ENCODE assay signal across 8 cellular contexts in genomic region chr7:95690367-95690947, GRCh38.
A peak's percentile ranks its signal among the peaks of the same experiment; 100 is the strongest.
DNase-seq lines count a peak whose midpoint lies in the region; ATAC-seq and TF ChIP-seq lines count a peak whose summit lies in the region.

No MANE protein-coding gene starts in this region.

- no peak overlapping the region for H3K9ac ChIP-seq in SK-N-MC (ENCODE audit: insufficient read length)
- H3K9ac ChIP-seq in neural progenitor cell, result no peak overlapping the region

- H3K4me3 Mint-ChIP-seq in activated naive CD8-positive, alpha-beta T cell treated with anti-CD3 and anti-CD28 coated beads, Interleukin-2, amount 10 ng/mL, durations not matched to agents 7 days and 5 days, result no peak overlapping the region
- H3K4me3 Mint-ChIP-seq in activated naive CD8-positive, alpha-beta T cell treated with anti-CD3 and anti-CD28 coated beads for 36 hours, result no peak overlapping the region
- peak overlapping the region; percentile 19 for H3K4me3 Mint-ChIP-seq in neural progenitor cell

- H3K4me3 ChIP-seq in HFF-Myc (replicated peaks; ENCODE audit: low read depth, low read length) (no peak overlapping the region), SK-N-MC (peak overlapping the region; percentile 55), fibroblast of pulmonary artery (replicated peaks; ENCODE audit: low read depth, low read length) (no peak overlapping the region), neural progenitor cell (peak overlapping the region; percentile 36)

- H3K9me3 Mint-ChIP-seq in activated naive CD8-positive, alpha-beta T cell treated with anti-CD3 and anti-CD28 coated beads, Interleukin-2, amount 10 ng/mL, durations not matched to agents 7 days and 5 days, result no peaks in the 10 kb centered on the region
- no peaks in the 10 kb centered on the region for H3K9me3 Mint-ChIP-seq in activated naive CD8-positive, alpha-beta T cell treated with anti-CD3 and anti-CD28 coated beads for 36 hours
- H3K9me3 Mint-ChIP-seq in neural progenitor cell, result no peaks in the 10 kb centered on the region

- no peaks in the 10 kb centered on the region for H3K79me2 ChIP-seq in neural progenitor cell (ENCODE audit: low read depth)

- H2AFZ ChIP-seq in neural progenitor cell (replicated peaks), result peak overlapping the region; percentile 75

- H3F3A ChIP-seq in neural progenitor cell (ENCODE audit: low read depth), result no peaks in the 10 kb centered on the region

- TF ChIP-seq CTCF in HFF-Myc (IDR thresholded peaks at IDR 0.05; ENCODE audit: low read depth, low read length, missing control alignments) (peak; percentile 23), fibroblast of pulmonary artery (IDR thresholded peaks at IDR 0.05; ENCODE audit: low read length, missing control alignments) (peak; percentile 58), neural progenitor cell (IDR thresholded peaks at IDR 0.05) (peak; percentile 71)

- no peaks in the 10 kb centered on the region for H3K36me3 Mint-ChIP-seq in activated naive CD8-positive, alpha-beta T cell treated with anti-CD3 and anti-CD28 coated beads, Interleukin-2, amount 10 ng/mL, durations not matched to agents 7 days and 5 days
- H3K36me3 Mint-ChIP-seq in activated naive CD8-positive, alpha-beta T cell treated with anti-CD3 and anti-CD28 coated beads for 36 hours, result no peaks in the 10 kb centered on the region
- no peaks in the 10 kb centered on the region for H3K36me3 Mint-ChIP-seq in neural progenitor cell

- no peaks in the 10 kb centered on the region for H3K9me3 ChIP-seq in SK-N-MC (ENCODE audit: low read depth, low read length)
- no peaks in the 10 kb centered on the region for H3K9me3 ChIP-seq in neural progenitor cell (ENCODE audit: low read depth)

- peak; percentile 45 for ATAC-seq in activated naive CD8-positive, alpha-beta T cell treated with anti-CD3 and anti-CD28 coated beads, Interleukin-2, amount 10 ng/mL, durations not matched to agents 7 days and 5 days (ENCODE audit: low read depth)

- POLR2A ChIA-PET in activated naive CD8-positive, alpha-beta T cell treated with anti-CD3 and anti-CD28 coated beads, Interleukin-2, amount 10 ng/mL, durations not matched to agents 7 days and 5 days (lab: Charles Lee), result no interaction called here

- peaks cover under 1% of the 10 kb centered on the region for H3K27me3 ChIP-seq in neural progenitor cell

- H3K27ac Mint-ChIP-seq in activated naive CD8-positive, alpha-beta T cell treated with anti-CD3 and anti-CD28 coated beads, Interleukin-2, amount 10 ng/mL, durations not matched to agents 7 days and 5 days, result no peak overlapping the region
- H3K27ac Mint-ChIP-seq in activated naive CD8-positive, alpha-beta T cell treated with anti-CD3 and anti-CD28 coated beads for 36 hours, result no peak overlapping the region
- no peak overlapping the region for H3K27ac Mint-ChIP-seq in neural progenitor cell

- H3K27me3 Mint-ChIP-seq in activated naive CD8-positive, alpha-beta T cell treated with anti-CD3 and anti-CD28 coated beads, Interleukin-2, amount 10 ng/mL, durations not matched to agents 7 days and 5 days, result peaks cover 2% of the 10 kb centered on the region
- peaks cover 3% of the 10 kb centered on the region for H3K27me3 Mint-ChIP-seq in activated naive CD8-positive, alpha-beta T cell treated with anti-CD3 and anti-CD28 coated beads for 36 hours
- peaks cover 2% of the 10 kb centered on the region for H3K27me3 Mint-ChIP-seq in neural progenitor cell (ENCODE audit: insufficient read depth, low read depth)

- no peak overlapping the region for H3K27ac ChIP-seq in SK-N-MC
- H3K27ac ChIP-seq in neural progenitor cell, result no peak overlapping the region

- DNase-seq in activated naive CD8-positive, alpha-beta T cell treated with anti-CD3 and anti-CD28 coated beads, Interleukin-2, amount 10 ng/mL, durations not matched to agents 7 days and 5 days, result no peak
- no peak for DNase-seq in activated naive CD8-positive, alpha-beta T cell treated with anti-CD3 and anti-CD28 coated beads for 36 hours
- DNase-seq in HFF-Myc (ENCODE audit: extremely low read depth, low read depth) (no peak), MV-4-11 (lab: John Stamatoyannopoulos, UW) (peak; percentile 49), SK-N-MC (ENCODE audit: low read depth, low spot score) (peak; percentile 32), fibroblast of pulmonary artery (ENCODE audit: low read depth) (peak; percentile 66), neural progenitor cell (ENCODE audit: low spot score) (peak; percentile 63), OCI-M2 (lab: John Stamatoyannopoulos, UW; ENCODE audit: unreplicated experiment) (no peak)

- H3K4me1 Mint-ChIP-seq in activated naive CD8-positive, alpha-beta T cell treated with anti-CD3 and anti-CD28 coated beads, Interleukin-2, amount 10 ng/mL, durations not matched to agents 7 days and 5 days, result no peaks in the 10 kb centered on the region
- no peaks in the 10 kb centered on the region for H3K4me1 Mint-ChIP-seq in activated naive CD8-positive, alpha-beta T cell treated with anti-CD3 and anti-CD28 coated beads for 36 hours
- peaks cover 16% of the 10 kb centered on the region for H3K4me1 Mint-ChIP-seq in neural progenitor cell

- H3K4me1 ChIP-seq in neural progenitor cell, result peaks cover 3% of the 10 kb centered on the region

- no peaks in the 10 kb centered on the region for H4K20me1 ChIP-seq in neural progenitor cell (ENCODE audit: low read depth)

- H3K36me3 ChIP-seq in SK-N-MC (ENCODE audit: insufficient read depth, low read length) (no peaks in the 10 kb centered on the region), neural progenitor cell (no peaks in the 10 kb centered on the region)

- peak overlapping the region; percentile 69 for H3K4me2 ChIP-seq in neural progenitor cell

Comparison
In these comparisons a context has a peak if more than half of its experiments do, and no peak if none do; other contexts are left out.
1. DNase-seq: peak in MV-4-11 (single experiment), SK-N-MC (single experiment), fibroblast of pulmonary artery (single experiment) and neural progenitor cell (single experiment); none in activated naive CD8-positive, alpha-beta T cell treated with anti-CD3 and anti-CD28 coated beads, Interleukin-2, amount 10 ng/mL, durations not matched to agents 7 days and 5 days (single experiment), activated naive CD8-positive, alpha-beta T cell treated with anti-CD3 and anti-CD28 coated beads for 36 hours (single experiment), HFF-Myc (single experiment) and OCI-M2 (single experiment).
2. H3K4me3 ChIP-seq: peak in SK-N-MC (single experiment) and neural progenitor cell (single experiment); none in HFF-Myc (single experiment) and fibroblast of pulmonary artery (single experiment).
3. Peak in every context shown above with its lines, with median percentiles within 50 percentile points of each other: CTCF ChIP-seq.